ENCODE assay signal across 8 cellular contexts in genomic region chr7:72953901-72954562, GRCh38. TPM values are rescaled to one million over a fixed set of nuclear protein-coding genes. Genes with fewer than 3 reads are reported as not detected.
DNase-seq lines count a peak whose midpoint lies in the region; ATAC-seq, FAIRE-seq and TF ChIP-seq lines count a peak whose summit lies in the region.
"Not testable (repeated sequence)": the region's sequence is repeated elsewhere in the genome, so short reads cannot be mapped to it uniquely, and the experiment has no call there.

No MANE protein-coding gene starts in this region.

- not testable (repeated sequence) for TF ChIP-seq CTCF in HEK293 (tag by site-specific recombination; IDR thresholded peaks at IDR 0.05); Peyer's patch (IDR thresholded peaks at IDR 0.05); bronchial epithelial cell (IDR thresholded peaks at IDR 0.05; ENCODE audit: insufficient read depth, low read length, severe bottlenecking); gastrocnemius medialis (IDR thresholded peaks at IDR 0.05 in 4 of 5, conservative IDR thresholded peaks at IDR 0.05 in 1 of 5)

- H3K27me3 ChIP-seq in BLaER1 treated with 17β-estradiol and CSF1 and Interleukin-3, amounts not matched to agents 10 nM and 100 nM; Peyer's patch; bronchial epithelial cell (ENCODE audit: control insufficient read depth, insufficient read depth, low read length); iPS-15b (ENCODE audit: control insufficient read depth, insufficient read depth, low read length); gastrocnemius medialis: not testable (repeated sequence)

- H4K20me1 ChIP-seq in BLaER1 treated with 17β-estradiol and CSF1 and Interleukin-3, amounts not matched to agents 10 nM and 100 nM: not testable (repeated sequence)

- H3K27ac ChIP-seq in BLaER1 treated with 17β-estradiol and CSF1 and Interleukin-3, amounts not matched to agents 10 nM and 100 nM; HEK293 (ENCODE audit: extremely low read depth, low read depth, low read length): not testable (repeated sequence)
- H3K27ac ChIP-seq in Peyer's patch (peak overlapping the region in 2 of 4 donors; percentile 58 to 59), gastrocnemius medialis (peak overlapping the region in 3 of 4 donors; percentile 49 to 63 (median 55))

- in situ Hi-C loops in gastrocnemius medialis (cut with MboI; ENCODE audit: low sequenced_read_pairs in 4 of 4): not testable (repeated sequence)

- not testable (repeated sequence) for H3K4me1 ChIP-seq in BLaER1 treated with 17β-estradiol and CSF1 and Interleukin-3, amounts not matched to agents 10 nM and 100 nM; HEK293 (ENCODE audit: control insufficient read depth, insufficient read depth, low read length); Peyer's patch; iPS-15b (ENCODE audit: control insufficient read depth, insufficient read depth, low read length); gastrocnemius medialis

- not testable (repeated sequence) for TF ChIP-seq POLR2A in Peyer's patch (IDR thresholded peaks at IDR 0.05); gastrocnemius medialis (IDR thresholded peaks at IDR 0.05)

- H3K4me2 ChIP-seq in BLaER1 treated with 17β-estradiol and CSF1 and Interleukin-3, amounts not matched to agents 10 nM and 100 nM: peak overlapping the region; percentile 51 to 77 (median 69); a peak in 18 of 22 replicates

- not testable (repeated sequence) for H3K9me3 ChIP-seq in BLaER1 treated with 17β-estradiol and CSF1 and Interleukin-3, amounts not matched to agents 10 nM and 100 nM (replicated peaks in 1 of 11); HEK293 (ENCODE audit: control insufficient read depth, insufficient read depth, low read depth, low read length); Peyer's patch; iPS-15b (ENCODE audit: control insufficient read depth, insufficient read depth, low read length); gastrocnemius medialis

- not testable (repeated sequence) for H3K36me3 ChIP-seq in BLaER1 treated with 17β-estradiol and CSF1 and Interleukin-3, amounts not matched to agents 10 nM and 100 nM; HEK293 (ENCODE audit: control insufficient read depth in 2 of 2, insufficient read depth in 1 of 2, low read length in 2 of 2); Peyer's patch; bronchial epithelial cell (ENCODE audit: control insufficient read depth, insufficient read depth, low read length); iPS-15b (ENCODE audit: control insufficient read depth, insufficient read depth, low read length); gastrocnemius medialis

- peak in 1 of 3 donors; percentile 6 for DNase-seq in Peyer's patch
- DNase-seq in bronchial epithelial cell (ENCODE audit: low read depth); gastrocnemius medialis: not testable (repeated sequence)

- POLR2A ChIA-PET in HEK293 (lab: Yijun Ruan, JAX): not testable (repeated sequence)

- peak overlapping the region; percentile 29 to 66 (median 54); a peak in 19 of 20 replicates for H3K4me3 ChIP-seq in BLaER1 treated with 17β-estradiol and CSF1 and Interleukin-3, amounts not matched to agents 10 nM and 100 nM
- H3K4me3 ChIP-seq in HEK293 (ENCODE audit: low read depth, low read length) (peak overlapping the region; percentile 30), Peyer's patch (peak overlapping the region in 3 of 4 donors; percentile 38 to 55 (median 49)), bronchial epithelial cell (ENCODE audit: low read depth, low read length) (peak overlapping the region; percentile 31), iPS-15b (ENCODE audit: low read depth, low read length) (peak overlapping the region; percentile 41), gastrocnemius medialis (peak overlapping the region in 3 of 4 donors; percentile 37 to 56 (median 53))

- peak overlapping the region in 7 of 11 experiments; percentile 46 to 67 (median 55); a peak in 6 of 22 replicates for H3K9ac ChIP-seq in BLaER1 treated with 17β-estradiol and CSF1 and Interleukin-3, amounts not matched to agents 10 nM and 100 nM
- not testable (repeated sequence) for H3K9ac ChIP-seq in iPS-15b (ENCODE audit: low read depth, low read length)

- ATAC-seq in GM19043 (IDR thresholded peaks at IDR 0.05; ENCODE audit: low read depth, unreplicated experiment): peak; percentile 45
- ATAC-seq in HG03175 (IDR thresholded peaks at IDR 0.05; ENCODE audit: unreplicated experiment): peak; percentile 60
- peak; percentile 53 to 60 for ATAC-seq in gastrocnemius medialis

- CTCF ChIA-PET in HEK293 (lab: Yijun Ruan, JAX): not testable (repeated sequence)

- not testable (repeated sequence) for FAIRE-seq in bronchial epithelial cell (lab: Jason Lieb, UNC)

- intact Hi-C loops in gastrocnemius medialis (cut with DNase I; ENCODE audit: low total_unique reads): not testable (repeated sequence)

RNA-seq across cellular contexts. Expression of gene TRIM74, which starts 15.2 kb away (rescaled TPM):
- total RNA-seq in Peyer's patch: 1 to 10 TPM in 3 of 4 donors, not detected in 1; 1.8 to 3.2 (median 1.9) TPM
- 0.13 and 0.26 TPM in 2 replicates for total RNA-seq in bronchial epithelial cell
- total RNA-seq in gastrocnemius medialis: not detected

RNA-seq across cellular contexts. Expression of gene POM121, which starts 29.1 kb away (rescaled TPM):
- total RNA-seq in Peyer's patch (10 to 100 TPM; 24.0 to 47.3 (median 37.1) TPM), bronchial epithelial cell (4.5 and 4.7 TPM in 2 replicates), gastrocnemius medialis (10 to 100 TPM in 2 of 4 donors, 1 to 10 TPM in 2; 7.8 to 11.5 (median 10.0) TPM)
